In genomic region chr10:97103682-97104081, GRCh38 we compare ENCODE assay signal across 24 cellular contexts.
DNase-seq lines count a peak whose midpoint lies in the region; ATAC-seq, FAIRE-seq and TF ChIP-seq lines count a peak whose summit lies in the region.
"Had no signal": no experiment of that assay in that cellular context is flagged by ENCODE, and none has a peak within 500 bp of the region (broad histone marks: within the 10 kb centered on the region; RNA-seq: fewer than 3 reads in every experiment).

No MANE protein-coding gene starts in this region.

- peak; percentile 73 for FAIRE-seq in bronchial epithelial cell (lab: Jason Lieb, UNC)
- FAIRE-seq: A204.1, G401.6, GM12892, GM19239, H54 had no signal

- H3K9ac ChIP-seq in endodermal cell (ENCODE audit: extremely low read depth, low read length, poor library complexity, severe bottlenecking) (no peak overlapping the region), neural progenitor cell (no peak overlapping the region)
- H3K9ac ChIP-seq: BLaER1 had no signal

- WGBS in endodermal cell (ENCODE audit: insufficient coverage in 1 of 2, insufficient read length in 1 of 2), 2 experiments: 93 to 96% methylated on average over 6 to 8 of the region's 8 CpGs

- no peaks in the 10 kb centered on the region for H3K36me3 ChIP-seq in HEK293 (ENCODE audit: control insufficient read depth in 2 of 2, insufficient read depth in 1 of 2, low read length in 2 of 2)
- no peaks in the 10 kb centered on the region for H3K36me3 ChIP-seq in bronchial epithelial cell (ENCODE audit: control insufficient read depth, insufficient read depth, low read length)
- H3K36me3 ChIP-seq in endodermal cell (ENCODE audit: control insufficient read depth, insufficient read depth, low read length): no peaks in the 10 kb centered on the region
- no peaks in the 10 kb centered on the region for H3K36me3 ChIP-seq in neural progenitor cell
- H3K36me3 ChIP-seq: BLaER1, HAP-1 had no signal

- H3K4me1 ChIP-seq in HEK293 (ENCODE audit: control insufficient read depth, insufficient read depth, low read length) (no peaks in the 10 kb centered on the region), endodermal cell (ENCODE audit: control insufficient read depth, insufficient read depth, low read length) (no peaks in the 10 kb centered on the region), neural progenitor cell (peaks cover 14% of the 10 kb centered on the region)
- H3K4me1 ChIP-seq: Caco-2, HAP-1 had no signal

- H3K36me3 Mint-ChIP-seq in endodermal cell (ENCODE audit: low read depth): no peaks in the 10 kb centered on the region
- no peaks in the 10 kb centered on the region for H3K36me3 Mint-ChIP-seq in neural progenitor cell
- no peaks in the 10 kb centered on the region for H3K36me3 Mint-ChIP-seq in MCF 10A (ENCODE audit: insufficient read depth, unreplicated experiment)
- H3K36me3 Mint-ChIP-seq: CD4-positive, CD25-positive, alpha-beta regulatory T cell; CD8-positive, alpha-beta T cell had no signal

- intact Hi-C loops in MCF 10A (cut with micrococcal nuclease): no loop called here

- H3K27ac ChIP-seq in HEK293 (ENCODE audit: extremely low read depth, low read depth, low read length) (no peak overlapping the region), endodermal cell (ENCODE audit: low read depth, low read length) (peak overlapping the region; percentile 29), neural progenitor cell (no peak overlapping the region)
- H3K27ac ChIP-seq: 22Rv1, BLaER1, C4-2B had no signal

- no peaks in the 10 kb centered on the region for H4K20me1 ChIP-seq in neural progenitor cell (ENCODE audit: low read depth)

- H3K4me3 ChIP-seq in HEK293 (ENCODE audit: low read depth, low read length) (no peak overlapping the region), bronchial epithelial cell (ENCODE audit: low read depth, low read length) (no peak overlapping the region), endodermal cell (ENCODE audit: low read length) (no peak overlapping the region), neural progenitor cell (peak overlapping the region; percentile 19)
- H3K4me3 ChIP-seq: BLaER1, GM23338, HAP-1 had no signal

- H2AFZ ChIP-seq in neural progenitor cell (replicated peaks): no peak overlapping the region
- H2AFZ ChIP-seq: GM23338 had no signal

- POLR2A ChIA-PET in HEK293 (lab: Yijun Ruan, JAX): no interaction called here
- POLR2A ChIA-PET in MCF 10A (lab: Yijun Ruan, JAX): interaction anchor here (1.1 kb wide), 1 partner anchor 94 kb away, joined by 3 read pairs; no protein-coding TSS in a partner anchor

- DNase-seq in bronchial epithelial cell (ENCODE audit: low read depth) (no peak), endodermal cell (no peak), neural progenitor cell (ENCODE audit: low spot score) (no peak), MCF 10A (ENCODE audit: unreplicated experiment) (no peak), GM19238 (ENCODE audit: insufficient read length, low spot score) (no peak), globus pallidus (ENCODE audit: low spot score) (no peak)
- DNase-seq: Caco-2; CD4-positive, CD25-positive, alpha-beta regulatory T cell; CD8-positive, alpha-beta T cell; DMS153; DND-41 had no signal

- H3K4me2 ChIP-seq in neural progenitor cell: peak overlapping the region; percentile 61
- H3K4me2 ChIP-seq: BLaER1, GM23338 had no signal

- H3K9me3 Mint-ChIP-seq in endodermal cell (no peaks in the 10 kb centered on the region), neural progenitor cell (peaks cover 6% of the 10 kb centered on the region), MCF 10A (ENCODE audit: unreplicated experiment) (no peaks in the 10 kb centered on the region)
- H3K9me3 Mint-ChIP-seq: CD4-positive, CD25-positive, alpha-beta regulatory T cell; CD8-positive, alpha-beta T cell; GM23338 had no signal

- no peaks in the 10 kb centered on the region for H3K4me1 Mint-ChIP-seq in endodermal cell
- peaks cover 40% of the 10 kb centered on the region for H3K4me1 Mint-ChIP-seq in neural progenitor cell
- no peaks in the 10 kb centered on the region for H3K4me1 Mint-ChIP-seq in MCF 10A (ENCODE audit: insufficient read depth, unreplicated experiment)
- H3K4me1 Mint-ChIP-seq: B cell; CD4-positive, CD25-positive, alpha-beta regulatory T cell had no signal

- no peaks in the 10 kb centered on the region for H3K27me3 Mint-ChIP-seq in endodermal cell (ENCODE audit: insufficient read depth)
- H3K27me3 Mint-ChIP-seq in neural progenitor cell (ENCODE audit: insufficient read depth, low read depth): peaks cover 41% of the 10 kb centered on the region
- peaks cover 81% of the 10 kb centered on the region for H3K27me3 Mint-ChIP-seq in MCF 10A (ENCODE audit: insufficient read depth, unreplicated experiment)

- H3K27me3 ChIP-seq in bronchial epithelial cell (ENCODE audit: control insufficient read depth, insufficient read depth, low read length) (peaks cover under 1% of the 10 kb centered on the region), endodermal cell (ENCODE audit: control insufficient read depth, insufficient read depth, low read length, poor library complexity, severe bottlenecking) (no peaks in the 10 kb centered on the region), neural progenitor cell (no peaks in the 10 kb centered on the region)

- CTCF ChIA-PET in HEK293 (lab: Yijun Ruan, JAX) (interaction anchor here (0.5 to 1.9 kb wide), 5 partner anchors 11 to 131 kb away, joined by 3 to 8 read pairs (median 4); no protein-coding TSS in a partner anchor), MCF 10A (lab: Yijun Ruan, JAX) (interaction anchor here (0.9 to 2.2 kb wide), 2 partner anchors 11 to 22 kb away, joined by 3 to 9 read pairs; no protein-coding TSS in a partner anchor)

- H3K4me3 Mint-ChIP-seq in endodermal cell (no peak overlapping the region), neural progenitor cell (peak overlapping the region; percentile 4), MCF 10A (ENCODE audit: unreplicated experiment) (no peak overlapping the region)
- H3K4me3 Mint-ChIP-seq: B cell; CD4-positive, CD25-positive, alpha-beta regulatory T cell; CD8-positive, alpha-beta T cell; GM23338 had no signal

- H3K79me2 ChIP-seq in neural progenitor cell (ENCODE audit: low read depth): no peaks in the 10 kb centered on the region

- no peak for ATAC-seq in HG02884 (IDR thresholded peaks at IDR 0.05; ENCODE audit: unreplicated experiment)
- ATAC-seq: CD8-positive, alpha-beta T cell; GM23338 had no signal

- no TSS peak for BruUV-seq in MCF 10A (replicated peaks; lab: Mats Ljungman, UMichigan)

- peaks cover 5% of the 10 kb centered on the region for H3F3A ChIP-seq in neural progenitor cell (ENCODE audit: low read depth)

- H3K9me3 ChIP-seq in HEK293 (ENCODE audit: control insufficient read depth, insufficient read depth, low read depth, low read length) (no peaks in the 10 kb centered on the region), endodermal cell (ENCODE audit: control insufficient read depth, low read length) (no peaks in the 10 kb centered on the region), neural progenitor cell (ENCODE audit: low read depth) (no peaks in the 10 kb centered on the region)
- H3K9me3 ChIP-seq: BLaER1, Caco-2, HAP-1 had no signal

- no peak for TF ChIP-seq CTCF in HEK293 (tag by site-specific recombination; IDR thresholded peaks at IDR 0.05)
- TF ChIP-seq CTCF in bronchial epithelial cell (IDR thresholded peaks at IDR 0.05; ENCODE audit: insufficient read depth, low read length, severe bottlenecking): no peak
- TF ChIP-seq CTCF in endodermal cell (conservative IDR thresholded peaks at IDR 0.05): no peak
- no peak for TF ChIP-seq CTCF in neural progenitor cell (IDR thresholded peaks at IDR 0.05)
- no peak for TF ChIP-seq CTCF in MCF 10A (IDR thresholded peaks at IDR 0.05; ENCODE audit: unreplicated experiment)

- no peak overlapping the region for H3K27ac Mint-ChIP-seq in endodermal cell
- peak overlapping the region; percentile 10 for H3K27ac Mint-ChIP-seq in neural progenitor cell
- no peak overlapping the region for H3K27ac Mint-ChIP-seq in MCF 10A (ENCODE audit: low read depth, unreplicated experiment)
- H3K27ac Mint-ChIP-seq: B cell; CD8-positive, alpha-beta T cell; GM23338 had no signal

TF ChIP-seq in HEK293, 187 proteins besides CTCF, POLR2A, EP300 and RAD21 (continues in another document):
- TF ChIP-seq, protein P1, sequence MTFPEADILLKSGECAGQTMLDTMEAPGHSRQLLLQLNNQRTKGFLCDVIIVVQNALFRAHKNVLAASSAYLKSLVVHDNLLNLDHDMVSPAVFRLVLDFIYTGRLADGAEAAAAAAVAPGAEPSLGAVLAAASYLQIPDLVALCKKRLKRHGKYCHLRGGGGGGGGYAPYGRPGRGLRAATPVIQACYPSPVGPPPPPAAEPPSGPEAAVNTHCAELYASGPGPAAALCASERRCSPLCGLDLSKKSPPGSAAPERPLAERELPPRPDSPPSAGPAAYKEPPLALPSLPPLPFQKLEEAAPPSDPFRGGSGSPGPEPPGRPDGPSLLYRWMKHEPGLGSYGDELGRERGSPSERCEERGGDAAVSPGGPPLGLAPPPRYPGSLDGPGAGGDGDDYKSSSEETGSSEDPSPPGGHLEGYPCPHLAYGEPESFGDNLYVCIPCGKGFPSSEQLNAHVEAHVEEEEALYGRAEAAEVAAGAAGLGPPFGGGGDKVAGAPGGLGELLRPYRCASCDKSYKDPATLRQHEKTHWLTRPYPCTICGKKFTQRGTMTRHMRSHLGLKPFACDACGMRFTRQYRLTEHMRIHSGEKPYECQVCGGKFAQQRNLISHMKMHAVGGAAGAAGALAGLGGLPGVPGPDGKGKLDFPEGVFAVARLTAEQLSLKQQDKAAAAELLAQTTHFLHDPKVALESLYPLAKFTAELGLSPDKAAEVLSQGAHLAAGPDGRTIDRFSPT (tag by site-specific recombination; IDR thresholded peaks at IDR 0.05): no peak
- TF ChIP-seq KLF7 (tag by site-specific recombination; IDR thresholded peaks at IDR 0.05; ENCODE audit: borderline replicate concordance) (no peak), ZNF223 (tag by site-specific recombination; IDR thresholded peaks at IDR 0.05) (no peak), ZBTB6 (tag by site-specific recombination; IDR thresholded peaks at IDR 0.05) (no peak)
